ENCODE assay signal across 14 cellular contexts in the genomic region with DNA sequence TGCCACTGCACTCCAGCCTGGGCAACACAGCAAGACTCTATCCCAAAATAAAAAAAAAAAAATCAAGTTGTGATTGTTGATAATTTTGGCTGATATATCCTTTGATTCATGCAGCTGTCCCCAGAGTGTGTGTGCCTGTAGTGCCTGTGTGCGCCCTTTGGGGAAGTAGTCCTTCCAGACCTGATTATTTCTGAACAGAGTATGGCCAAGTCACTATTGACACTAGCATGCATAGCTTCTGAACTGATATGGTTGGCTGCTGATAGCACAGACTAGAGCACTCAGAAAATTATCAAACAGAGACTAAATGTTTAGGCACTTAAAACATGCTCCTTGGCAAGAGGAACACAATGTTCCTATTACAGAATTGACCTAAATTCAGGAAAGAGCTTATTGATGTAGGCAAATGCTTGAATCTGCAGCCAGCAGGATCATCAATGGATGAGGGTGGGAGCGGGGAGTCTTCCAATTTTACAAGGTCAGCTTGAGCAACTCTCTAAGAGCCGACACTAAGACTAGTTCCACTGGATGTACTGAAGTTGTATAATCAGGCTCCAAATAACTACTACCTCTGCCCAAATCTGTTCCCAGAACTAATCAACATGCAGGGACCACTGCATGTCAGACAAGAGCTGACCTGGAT. TPM values are rescaled to one million over a fixed set of nuclear protein-coding genes. Genes with fewer than 3 reads are reported as not detected.
DNase-seq lines count a peak whose midpoint lies in the region; ATAC-seq lines count a peak whose summit lies in the region.
"Had no signal": no experiment of that assay in that cellular context is flagged by ENCODE, and none has a peak within 500 bp of the region (broad histone marks: within the 10 kb centered on the region; RNA-seq: fewer than 3 reads in every experiment).

No MANE protein-coding gene starts in this region.

- ATAC-seq in activated naive CD8-positive, alpha-beta T cell treated with anti-CD3 and anti-CD28 coated beads, Interleukin-2, amount 10 ng/mL, durations not matched to agents 7 days and 5 days (ENCODE audit: low read depth), result no peak
- no peak for ATAC-seq in stimulated activated effector memory CD8-positive, alpha-beta T cell treated with anti-CD3 and anti-CD28 coated beads, Interleukin-12 subunit alpha, Interleukin-12 subunit beta, amount 100 ng/mL, for 72 hours
- no peak for ATAC-seq in HG03175 (IDR thresholded peaks at IDR 0.05; ENCODE audit: unreplicated experiment)

- H3K27ac Mint-ChIP-seq in activated naive CD8-positive, alpha-beta T cell treated with anti-CD3 and anti-CD28 coated beads, Interleukin-2, amount 10 ng/mL, durations not matched to agents 7 days and 5 days, result peak overlapping the region; percentile 92
- no peak overlapping the region for H3K27ac Mint-ChIP-seq in activated naive CD8-positive, alpha-beta T cell treated with anti-CD3 and anti-CD28 coated beads for 36 hours
- peak overlapping the region; percentile 89 for H3K27ac Mint-ChIP-seq in activated T-helper 1 cell treated with anti-CD3 and anti-CD28 coated beads, Interleukin-12 subunit alpha, Interleukin-12 subunit beta, Interleukin-2, Interleukin-4 antibody, amounts not matched to agents 30 ng/mL and 10 ng/mL and 1 ng/mL, durations not matched to agents 14 hours and 24 hours and 36 hours
- H3K27ac Mint-ChIP-seq in stimulated activated effector memory CD8-positive, alpha-beta T cell treated with anti-CD3 and anti-CD28 coated beads, Interleukin-12 subunit alpha, Interleukin-12 subunit beta, amount 100 ng/mL, for 72 hours, result peak overlapping the region; percentile 94
- H3K27ac Mint-ChIP-seq: H9 had no signal

- H3K9me3 Mint-ChIP-seq in activated naive CD8-positive, alpha-beta T cell treated with anti-CD3 and anti-CD28 coated beads, Interleukin-2, amount 10 ng/mL, durations not matched to agents 7 days and 5 days, result no peaks in the 10 kb centered on the region
- no peaks in the 10 kb centered on the region for H3K9me3 Mint-ChIP-seq in activated naive CD8-positive, alpha-beta T cell treated with anti-CD3 and anti-CD28 coated beads for 36 hours
- H3K9me3 Mint-ChIP-seq in activated T-helper 1 cell treated with anti-CD3 and anti-CD28 coated beads, Interleukin-12 subunit alpha, Interleukin-12 subunit beta, Interleukin-2, Interleukin-4 antibody, amounts not matched to agents 30 ng/mL and 10 ng/mL and 1 ng/mL, durations not matched to agents 14 hours and 24 hours and 36 hours, result no peaks in the 10 kb centered on the region
- no peaks in the 10 kb centered on the region for H3K9me3 Mint-ChIP-seq in stimulated activated effector memory CD8-positive, alpha-beta T cell treated with anti-CD3 and anti-CD28 coated beads, Interleukin-12 subunit alpha, Interleukin-12 subunit beta, amount 100 ng/mL, for 72 hours
- H3K9me3 Mint-ChIP-seq: H9 had no signal

- intact Hi-C loops in activated T-helper 1 cell treated with anti-CD3 and anti-CD28 coated beads, Interleukin-12 subunit alpha, Interleukin-12 subunit beta, Interleukin-2, Interleukin-4 antibody, amounts not matched to agents 30 ng/mL and 10 ng/mL and 1 ng/mL, durations not matched to agents 14 hours and 24 hours and 36 hours (cut with micrococcal nuclease), result loop anchor here (1.0 kb wide), 3 partner anchors 9 to 86 kb away; a partner anchor contains a TSS

- POLR2A ChIA-PET in activated naive CD8-positive, alpha-beta T cell treated with anti-CD3 and anti-CD28 coated beads, Interleukin-2, amount 10 ng/mL, durations not matched to agents 7 days and 5 days (lab: Charles Lee), result interaction anchor here (0.9 to 4.4 kb wide), 9 partner anchors 11 to 244 kb away, joined by 3 to 49 read pairs (median 23); a partner anchor contains a TSS

- H3K27ac ChIP-seq in KOPT-K1 (ENCODE audit: low read depth, low read length, poor library complexity, severe bottlenecking), result peak overlapping the region; percentile 61

- H3K9me3 ChIP-seq in KOPT-K1 (ENCODE audit: insufficient read depth, low read length, poor library complexity, severe bottlenecking), result no peaks in the 10 kb centered on the region
- H3K9me3 ChIP-seq: BE2C had no signal

- peaks cover 34% of the 10 kb centered on the region for H3K4me1 Mint-ChIP-seq in activated naive CD8-positive, alpha-beta T cell treated with anti-CD3 and anti-CD28 coated beads, Interleukin-2, amount 10 ng/mL, durations not matched to agents 7 days and 5 days
- H3K4me1 Mint-ChIP-seq in activated naive CD8-positive, alpha-beta T cell treated with anti-CD3 and anti-CD28 coated beads for 36 hours, result peaks cover 18% of the 10 kb centered on the region
- peaks cover 36% of the 10 kb centered on the region for H3K4me1 Mint-ChIP-seq in activated T-helper 1 cell treated with anti-CD3 and anti-CD28 coated beads, Interleukin-12 subunit alpha, Interleukin-12 subunit beta, Interleukin-2, Interleukin-4 antibody, amounts not matched to agents 30 ng/mL and 10 ng/mL and 1 ng/mL, durations not matched to agents 14 hours and 24 hours and 36 hours (ENCODE audit: low read depth)
- H3K4me1 Mint-ChIP-seq in stimulated activated effector memory CD8-positive, alpha-beta T cell treated with anti-CD3 and anti-CD28 coated beads, Interleukin-12 subunit alpha, Interleukin-12 subunit beta, amount 100 ng/mL, for 72 hours, result peaks cover 28% of the 10 kb centered on the region
- H3K4me1 Mint-ChIP-seq: H9 had no signal

- H3K27me3 Mint-ChIP-seq in activated naive CD8-positive, alpha-beta T cell treated with anti-CD3 and anti-CD28 coated beads, Interleukin-2, amount 10 ng/mL, durations not matched to agents 7 days and 5 days, result no peaks in the 10 kb centered on the region
- H3K27me3 Mint-ChIP-seq in activated naive CD8-positive, alpha-beta T cell treated with anti-CD3 and anti-CD28 coated beads for 36 hours, result no peaks in the 10 kb centered on the region
- no peaks in the 10 kb centered on the region for H3K27me3 Mint-ChIP-seq in activated T-helper 1 cell treated with anti-CD3 and anti-CD28 coated beads, Interleukin-12 subunit alpha, Interleukin-12 subunit beta, Interleukin-2, Interleukin-4 antibody, amounts not matched to agents 30 ng/mL and 10 ng/mL and 1 ng/mL, durations not matched to agents 14 hours and 24 hours and 36 hours (ENCODE audit: insufficient read depth)

- DNase-seq in activated naive CD8-positive, alpha-beta T cell treated with anti-CD3 and anti-CD28 coated beads, Interleukin-2, amount 10 ng/mL, durations not matched to agents 7 days and 5 days, result peak; percentile 7
- no peak for DNase-seq in activated naive CD8-positive, alpha-beta T cell treated with anti-CD3 and anti-CD28 coated beads for 36 hours
- DNase-seq in activated T-helper 1 cell treated with anti-CD3 and anti-CD28 coated beads, Interleukin-12 subunit alpha, Interleukin-12 subunit beta, Interleukin-2, Interleukin-4 antibody, amounts not matched to agents 30 ng/mL and 10 ng/mL and 1 ng/mL, durations not matched to agents 14 hours and 24 hours and 36 hours (ENCODE audit: low spot score), result no peak
- no peak for DNase-seq in stimulated activated effector memory CD8-positive, alpha-beta T cell treated with anti-CD3 and anti-CD28 coated beads, Interleukin-12 subunit alpha, Interleukin-12 subunit beta, amount 100 ng/mL, for 72 hours (ENCODE audit: low spot score in 2 of 2)
- no peak for DNase-seq in HuH-7.5 (ENCODE audit: low spot score)
- DNase-seq: BE2C, H9, NCI-H1417, NCI-H2029, NCI-H2171 treated with DMSO at 0.1 percent for 48 hours, NCI-H82, Right ventricle myocardium superior had no signal

- H3K36me3 ChIP-seq in KOPT-K1 (ENCODE audit: insufficient read depth, low read length), result peaks cover 87% of the 10 kb centered on the region

- peak overlapping the region; percentile 76 for H3K4me3 Mint-ChIP-seq in activated naive CD8-positive, alpha-beta T cell treated with anti-CD3 and anti-CD28 coated beads, Interleukin-2, amount 10 ng/mL, durations not matched to agents 7 days and 5 days
- H3K4me3 Mint-ChIP-seq in activated naive CD8-positive, alpha-beta T cell treated with anti-CD3 and anti-CD28 coated beads for 36 hours, result no peak overlapping the region
- no peak overlapping the region for H3K4me3 Mint-ChIP-seq in activated T-helper 1 cell treated with anti-CD3 and anti-CD28 coated beads, Interleukin-12 subunit alpha, Interleukin-12 subunit beta, Interleukin-2, Interleukin-4 antibody, amounts not matched to agents 30 ng/mL and 10 ng/mL and 1 ng/mL, durations not matched to agents 14 hours and 24 hours and 36 hours
- H3K4me3 Mint-ChIP-seq in stimulated activated effector memory CD8-positive, alpha-beta T cell treated with anti-CD3 and anti-CD28 coated beads, Interleukin-12 subunit alpha, Interleukin-12 subunit beta, amount 100 ng/mL, for 72 hours, result peak overlapping the region; percentile 69
- H3K4me3 Mint-ChIP-seq: H9 had no signal

- H3K36me3 Mint-ChIP-seq in activated naive CD8-positive, alpha-beta T cell treated with anti-CD3 and anti-CD28 coated beads, Interleukin-2, amount 10 ng/mL, durations not matched to agents 7 days and 5 days, result peaks cover 42% of the 10 kb centered on the region
- H3K36me3 Mint-ChIP-seq in activated naive CD8-positive, alpha-beta T cell treated with anti-CD3 and anti-CD28 coated beads for 36 hours, result peaks cover 41% of the 10 kb centered on the region
- peaks cover 33% of the 10 kb centered on the region for H3K36me3 Mint-ChIP-seq in activated T-helper 1 cell treated with anti-CD3 and anti-CD28 coated beads, Interleukin-12 subunit alpha, Interleukin-12 subunit beta, Interleukin-2, Interleukin-4 antibody, amounts not matched to agents 30 ng/mL and 10 ng/mL and 1 ng/mL, durations not matched to agents 14 hours and 24 hours and 36 hours (ENCODE audit: low read depth)
- H3K36me3 Mint-ChIP-seq in stimulated activated effector memory CD8-positive, alpha-beta T cell treated with anti-CD3 and anti-CD28 coated beads, Interleukin-12 subunit alpha, Interleukin-12 subunit beta, amount 100 ng/mL, for 72 hours, result peaks cover 74% of the 10 kb centered on the region

RNA-seq across cellular contexts. Expression of a gene that starts 17.7 kb away (rescaled TPM):
- total RNA-seq in activated naive CD8-positive, alpha-beta T cell treated with anti-CD3 and anti-CD28 coated beads, Interleukin-2, amount 10 ng/mL, durations not matched to agents 7 days and 5 days, result 10 to 100 TPM; 35.8 to 37.5 TPM
- total RNA-seq in activated naive CD8-positive, alpha-beta T cell treated with anti-CD3 and anti-CD28 coated beads for 36 hours, result 10 to 100 TPM; 12.1 to 13.2 TPM
- total RNA-seq in activated T-helper 1 cell treated with anti-CD3 and anti-CD28 coated beads, Interleukin-12 subunit alpha, Interleukin-12 subunit beta, Interleukin-2, Interleukin-4 antibody, amounts not matched to agents 30 ng/mL and 10 ng/mL and 1 ng/mL, durations not matched to agents 14 hours and 24 hours and 36 hours, result 28.0 and 31.7 TPM in 2 replicates

RNA-seq across cellular contexts. Expression of a gene that starts 28.7 kb away (rescaled TPM):
- 10 to 100 TPM; 27.1 to 30.4 TPM for total RNA-seq in activated naive CD8-positive, alpha-beta T cell treated with anti-CD3 and anti-CD28 coated beads, Interleukin-2, amount 10 ng/mL, durations not matched to agents 7 days and 5 days
- 10 to 100 TPM; 34.1 to 34.8 TPM for total RNA-seq in activated naive CD8-positive, alpha-beta T cell treated with anti-CD3 and anti-CD28 coated beads for 36 hours
- total RNA-seq in activated T-helper 1 cell treated with anti-CD3 and anti-CD28 coated beads, Interleukin-12 subunit alpha, Interleukin-12 subunit beta, Interleukin-2, Interleukin-4 antibody, amounts not matched to agents 30 ng/mL and 10 ng/mL and 1 ng/mL, durations not matched to agents 14 hours and 24 hours and 36 hours, result 30.8 and 34.1 TPM in 2 replicates

RNA-seq across cellular contexts. Expression of a gene that starts 43.2 kb away (rescaled TPM):
- 10 to 100 TPM; 85.3 to 87.1 TPM for total RNA-seq in activated naive CD8-positive, alpha-beta T cell treated with anti-CD3 and anti-CD28 coated beads, Interleukin-2, amount 10 ng/mL, durations not matched to agents 7 days and 5 days
- total RNA-seq in activated naive CD8-positive, alpha-beta T cell treated with anti-CD3 and anti-CD28 coated beads for 36 hours, result 100 to 1,000 TPM; 132 to 134 TPM
- 110 and 113 TPM in 2 replicates for total RNA-seq in activated T-helper 1 cell treated with anti-CD3 and anti-CD28 coated beads, Interleukin-12 subunit alpha, Interleukin-12 subunit beta, Interleukin-2, Interleukin-4 antibody, amounts not matched to agents 30 ng/mL and 10 ng/mL and 1 ng/mL, durations not matched to agents 14 hours and 24 hours and 36 hours

RNA-seq across cellular contexts. Expression of a gene that starts 50.9 kb away (rescaled TPM):
- total RNA-seq in activated naive CD8-positive, alpha-beta T cell treated with anti-CD3 and anti-CD28 coated beads, Interleukin-2, amount 10 ng/mL, durations not matched to agents 7 days and 5 days, result 1 to 10 TPM; 2.1 to 2.6 TPM
- 1 to 10 TPM; 2.6 to 3.3 TPM for total RNA-seq in activated naive CD8-positive, alpha-beta T cell treated with anti-CD3 and anti-CD28 coated beads for 36 hours
- 5.4 and 6.2 TPM in 2 replicates for total RNA-seq in activated T-helper 1 cell treated with anti-CD3 and anti-CD28 coated beads, Interleukin-12 subunit alpha, Interleukin-12 subunit beta, Interleukin-2, Interleukin-4 antibody, amounts not matched to agents 30 ng/mL and 10 ng/mL and 1 ng/mL, durations not matched to agents 14 hours and 24 hours and 36 hours

Comparison
In these comparisons a context has a peak if more than half of its experiments do, and no peak if none do; other contexts are left out.
1. H3K4me3 Mint-ChIP-seq: peak in activated naive CD8-positive, alpha-beta T cell treated with anti-CD3 and anti-CD28 coated beads, Interleukin-2, amount 10 ng/mL, durations not matched to agents 7 days and 5 days (single experiment) and stimulated activated effector memory CD8-positive, alpha-beta T cell treated with anti-CD3 and anti-CD28 coated beads, Interleukin-12 subunit alpha, Interleukin-12 subunit beta, amount 100 ng/mL, for 72 hours (single experiment); none in activated naive CD8-positive, alpha-beta T cell treated with anti-CD3 and anti-CD28 coated beads for 36 hours (single experiment) and activated T-helper 1 cell treated with anti-CD3 and anti-CD28 coated beads, Interleukin-12 subunit alpha, Interleukin-12 subunit beta, Interleukin-2, Interleukin-4 antibody, amounts not matched to agents 30 ng/mL and 10 ng/mL and 1 ng/mL, durations not matched to agents 14 hours and 24 hours and 36 hours (single experiment).